In the genomic region with DNA sequence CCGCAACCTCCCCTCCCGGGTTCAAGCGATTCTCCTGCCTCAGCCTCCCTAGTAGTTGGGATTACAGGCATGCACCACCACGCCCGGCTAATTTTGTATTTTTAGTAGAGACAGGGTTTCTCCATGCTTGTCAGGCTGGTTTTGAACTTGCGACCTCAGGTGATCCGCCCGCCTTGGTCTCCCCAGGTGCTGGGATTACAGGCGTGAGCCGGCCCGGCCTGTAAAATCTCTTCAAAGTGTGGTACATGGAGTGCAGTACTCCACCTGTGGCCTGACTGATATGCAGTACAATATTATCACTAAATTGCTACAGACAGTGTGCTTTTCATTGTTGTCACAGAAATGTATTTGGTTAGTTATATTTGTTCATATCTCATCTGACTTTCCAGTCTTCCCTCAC, we compare ENCODE assay signal across 7 cellular contexts. TPM values are rescaled to one million over a fixed set of nuclear protein-coding genes. Genes with fewer than 3 reads are reported as not detected.
DNase-seq lines count a peak whose midpoint lies in the region; ATAC-seq, FAIRE-seq and TF ChIP-seq lines count a peak whose summit lies in the region.
"Not testable (repeated sequence)": the region's sequence is repeated elsewhere in the genome, so short reads cannot be mapped to it uniquely, and the experiment has no call there.

No MANE protein-coding gene starts in this region.

- H3K9me1 ChIP-seq in K562 (ENCODE audit: control insufficient read depth, insufficient read depth, low read length), result not testable (repeated sequence)

- not testable (repeated sequence) for H3K4me3 ChIP-seq in Caco-2 (ENCODE audit: low read depth, low read length); PC-3 (ENCODE audit: low read length); K562; mammary epithelial cell (replicated peaks in 1 of 3; ENCODE audit: insufficient read depth in 1 of 3, low read depth in 2 of 3, low read length in 3 of 3); HepG2 (replicated peaks in 1 of 3; ENCODE audit: insufficient read depth in 1 of 3, low read depth in 2 of 3, low read length in 3 of 3); spleen

- 0% methylated on average over 4 of the region's 11 CpGs for WGBS in K562 (ENCODE audit: insufficient coverage, low coverage, missing lambda C conversion rate)
- no CpG with 5 or more reads among the region's 11 CpGs for WGBS in mammary epithelial cell (ENCODE audit: low coverage, missing lambda C conversion rate)
- WGBS in HepG2 (ENCODE audit: low lambda C conversion rate), result 100% methylated on average over 9 of the region's 11 CpGs
- WGBS in spleen, 5 donors, result 100% methylated on average over 1 to 7 of the region's 11 CpGs

- not testable (repeated sequence) for TF ChIP-seq RAD21 in K562 (CRISPR knock-in tag; conservative IDR thresholded peaks at IDR 0.05 in 1 of 2, IDR thresholded peaks at IDR 0.05 in 1 of 2); HepG2 (CRISPR knock-in tag; IDR thresholded peaks at IDR 0.05)

- in situ Hi-C loops in K562 (cut with MboI); mammary epithelial cell (cut with MboI; ENCODE audit: low sequenced_read_pairs in 2 of 2); HepG2 (cut with HindIII; ENCODE audit: extremely low pct_ligation_motif_present, low pct_unique_long_range_greater_than_20kb): not testable (repeated sequence)

- H3K27me3 ChIP-seq in Caco-2 (replicated peaks; ENCODE audit: control insufficient read depth, insufficient read depth, low read length); PC-3 (ENCODE audit: low read length); K562 (ENCODE audit: control insufficient read depth in 2 of 2, insufficient read depth in 2 of 2, low read length in 2 of 2); mammary epithelial cell (ENCODE audit: insufficient read depth, low read length); HepG2 (ENCODE audit: control insufficient read depth in 1 of 2, insufficient read depth in 2 of 2, low read length in 2 of 2); spleen (replicated peaks in 1 of 7): not testable (repeated sequence)

- H4K20me1 ChIP-seq in PC-3 (ENCODE audit: low read length); K562 (replicated peaks; ENCODE audit: control insufficient read depth, insufficient read depth, low read length); mammary epithelial cell (ENCODE audit: insufficient read depth, low read length); HepG2 (ENCODE audit: insufficient read depth, low read length): not testable (repeated sequence)

- FAIRE-seq in K562 (lab: Jason Lieb, UNC); HepG2 (lab: Jason Lieb, UNC): not testable (repeated sequence)

- POLR2A ChIA-PET in Caco-2 (lab: Charles Lee); PC-3 (lab: Charles Lee; ENCODE audit: unreplicated experiment); K562 (lab: Yijun Ruan, JAX); HepG2 (lab: Yijun Ruan, JAX): not testable (repeated sequence)

- TF ChIP-seq EP300 in K562 (IDR thresholded peaks at IDR 0.05; ENCODE audit: low read length); HepG2 (IDR thresholded peaks at IDR 0.05; ENCODE audit: low read depth in 2 of 2, low read length in 2 of 2); HepG2 (CRISPR knock-in tag; IDR thresholded peaks at IDR 0.05; ENCODE audit: borderline replicate concordance): not testable (repeated sequence)

- dilution Hi-C loops in mammary epithelial cell (cut with HindIII; ENCODE audit: low sequenced_read_pairs), result not testable (repeated sequence)

- peak overlapping the region; percentile 89 for H3K4me3 Mint-ChIP-seq in Caco-2 (ENCODE audit: unreplicated experiment)

- CTCF ChIA-PET in Caco-2 (lab: Charles Lee); PC-3 (lab: Charles Lee); K562 (lab: Yijun Ruan, JAX; ENCODE audit: low intra/inter-chr PET ratio); mammary epithelial cell (lab: Charles Lee; ENCODE audit: low non-redundant PET); HepG2 (lab: Yijun Ruan, JAX; ENCODE audit: low intra/inter-chr PET ratio, low total read pairs): not testable (repeated sequence)

- not testable (repeated sequence) for H3K36me3 ChIP-seq in Caco-2 (ENCODE audit: control insufficient read depth, insufficient read depth, low read length); PC-3 (ENCODE audit: low read depth, low read length); K562 (ENCODE audit: control insufficient read depth, insufficient read depth, low read length); mammary epithelial cell (ENCODE audit: insufficient read depth, low read length); HepG2 (replicated peaks in 1 of 2; ENCODE audit: control insufficient read depth in 1 of 2, insufficient read depth in 2 of 2, low read length in 2 of 2); spleen

- H2AFZ ChIP-seq in PC-3 (ENCODE audit: low read length); K562 (ENCODE audit: low read depth, low read length); mammary epithelial cell (ENCODE audit: low read depth, low read length); HepG2 (ENCODE audit: low read length): not testable (repeated sequence)

- H3K36me3 Mint-ChIP-seq in Caco-2 (ENCODE audit: insufficient read depth, unreplicated experiment), result not testable (repeated sequence)

- H3K4me1 ChIP-seq in Caco-2; PC-3 (ENCODE audit: insufficient read depth, low read length); K562 (replicated peaks in 1 of 2; ENCODE audit: control insufficient read depth in 2 of 2, insufficient read depth in 2 of 2, low read length in 2 of 2); mammary epithelial cell (ENCODE audit: insufficient read depth, low read length): not testable (repeated sequence)
- H3K4me1 ChIP-seq in HepG2 (ENCODE audit: insufficient read depth, low read length) (peaks cover 16% of the 10 kb centered on the region), spleen (peaks cover 6 to 17% (median 12%) of the 10 kb centered on the region in 6 donors)

- TF ChIP-seq CTCF in Caco-2 (IDR thresholded peaks at IDR 0.05; ENCODE audit: insufficient read depth in 1 of 2, low read depth in 1 of 2, low read length in 1 of 2, severe bottlenecking in 1 of 2, unreplicated experiment in 1 of 2); PC-3 (conservative IDR thresholded peaks at IDR 0.05; ENCODE audit: low read depth, low read length); K562 (IDR thresholded peaks at IDR 0.05 in 2 of 3, conservative IDR thresholded peaks at IDR 0.05 in 1 of 3; ENCODE audit: insufficient read depth in 2 of 3, low read depth in 1 of 3, low read length in 3 of 3); mammary epithelial cell (conservative IDR thresholded peaks at IDR 0.05 in 1 of 2, IDR thresholded peaks at IDR 0.05 in 1 of 2; ENCODE audit: extremely low read depth in 1 of 2, insufficient read depth in 1 of 2, low read depth in 1 of 2, low read length in 2 of 2); HepG2 (CRISPR knock-in tag; IDR thresholded peaks at IDR 0.05); spleen (IDR thresholded peaks at IDR 0.05 in 8 of 11, conservative IDR thresholded peaks at IDR 0.05 in 3 of 11): not testable (repeated sequence)

- H3K9me3 Mint-ChIP-seq in Caco-2 (ENCODE audit: unreplicated experiment), result not testable (repeated sequence)

- BruUV-seq in Caco-2 (replicated peaks; lab: Mats Ljungman, UMichigan) (TSS peak; percentile 34), PC-3 (replicated peaks; lab: Mats Ljungman, UMichigan) (TSS peak; percentile 85), K562 (replicated peaks; lab: Mats Ljungman, UMichigan) (TSS peak; percentile 87), mammary epithelial cell (replicated peaks; lab: Mats Ljungman, UMichigan) (TSS peak; percentile 27), HepG2 (replicated peaks; lab: Mats Ljungman, UMichigan) (TSS peak; percentile 70)

- peaks cover 37% of the 10 kb centered on the region for H3K79me2 ChIP-seq in PC-3 (ENCODE audit: low read length)
- peaks cover 41% of the 10 kb centered on the region for H3K79me2 ChIP-seq in K562 (ENCODE audit: control insufficient read depth, insufficient read depth, low read length)
- peaks cover 23% of the 10 kb centered on the region for H3K79me2 ChIP-seq in mammary epithelial cell (ENCODE audit: insufficient read depth, low read length)
- peaks cover 12% of the 10 kb centered on the region for H3K79me2 ChIP-seq in HepG2 (ENCODE audit: insufficient read depth, low read length)

- H3K4me1 Mint-ChIP-seq in Caco-2 (ENCODE audit: low read depth, unreplicated experiment), result not testable (repeated sequence)

- DNase-seq in Caco-2 (peak in 1 of 2 experiments; percentile 17), spleen (peak; percentile 75)
- DNase-seq in PC-3; K562 (ENCODE audit: extremely low read depth in 1 of 4, low spot score in 3 of 4); mammary epithelial cell; HepG2 (ENCODE audit: low spot score): not testable (repeated sequence)

- intact Hi-C loops in Caco-2 (cut with micrococcal nuclease; ENCODE audit: unreplicated experiment); PC-3 (cut with micrococcal nuclease); K562 (cut with micrococcal nuclease); mammary epithelial cell (cut with micrococcal nuclease); HepG2 (cut with micrococcal nuclease; ENCODE audit: unreplicated experiment); spleen (cut with DNase I; ENCODE audit: low total_unique reads): not testable (repeated sequence)

- not testable (repeated sequence) for H3K9me2 ChIP-seq in PC-3 (replicated peaks; ENCODE audit: low read length)

- not testable (repeated sequence) for H3K9me3 ChIP-seq in Caco-2; PC-3 (ENCODE audit: low read length); K562 (replicated peaks; ENCODE audit: control insufficient read depth, insufficient read depth, low read depth, low read length); mammary epithelial cell (replicated peaks; ENCODE audit: insufficient read depth, low read length); HepG2 (ENCODE audit: low read length); spleen

- not testable (repeated sequence) for TF ChIP-seq POLR2A in K562 (conservative IDR thresholded peaks at IDR 0.05); HepG2 (IDR thresholded peaks at IDR 0.05; ENCODE audit: insufficient read depth in 1 of 2, low read depth in 2 of 2, low read length in 2 of 2); spleen (IDR thresholded peaks at IDR 0.05)

- not testable (repeated sequence) for H3F3A ChIP-seq in PC-3 (ENCODE audit: low read length, unreplicated experiment)

- H3K9ac ChIP-seq in PC-3 (ENCODE audit: low read length); K562 (ENCODE audit: insufficient read depth in 1 of 2, low read depth in 2 of 2, low read length in 2 of 2); mammary epithelial cell (ENCODE audit: insufficient read depth, low read length); HepG2 (ENCODE audit: insufficient read depth, low read depth, low read length): not testable (repeated sequence)

- peak; percentile 3 for ATAC-seq in GM18909 (IDR thresholded peaks at IDR 0.05; ENCODE audit: poor library complexity, unreplicated experiment)
- ATAC-seq in PC-3, HepG2: not testable (repeated sequence)
- peak; percentile 6 for ATAC-seq in K562

- H3K27me3 Mint-ChIP-seq in Caco-2 (ENCODE audit: insufficient read depth, unreplicated experiment), result not testable (repeated sequence)

- not testable (repeated sequence) for H3K4me2 ChIP-seq in PC-3 (ENCODE audit: low read length); mammary epithelial cell (ENCODE audit: insufficient read depth, low read depth, low read length); HepG2 (ENCODE audit: low read depth, low read length)
- peak overlapping the region; percentile 46; the same call in 1 of the 2 replicates for H3K4me2 ChIP-seq in K562 (ENCODE audit: insufficient read depth, low read length)

- H3K27ac ChIP-seq in PC-3 (ENCODE audit: low read length); K562 (ENCODE audit: extremely low read depth, low read depth, low read length); mammary epithelial cell (ENCODE audit: insufficient read depth, low read depth, low read length); HepG2 (ENCODE audit: extremely low read length, insufficient read depth, low read length); spleen: not testable (repeated sequence)

- H3K27ac Mint-ChIP-seq in Caco-2 (ENCODE audit: unreplicated experiment), result not testable (repeated sequence)

RNA-seq across cellular contexts. Expression of a gene that starts 0.5 kb away (rescaled TPM):
- total RNA-seq in Caco-2 (2022), result 49.9 and 50.0 TPM in 2 replicates
- 38.3 and 47.9 TPM in 2 replicates for total RNA-seq in PC-3 (2014; rRNA removed)
- 223 and 304 TPM in 2 replicates for total RNA-seq in K562 (2011; cell fraction: chromatin; rRNA removed; ENCODE audit: low replicate concordance)
- total RNA-seq in K562 (2011; cell fraction: nucleolus; rRNA removed), result 106 and 112 TPM in 2 replicates
- total RNA-seq in K562 (2011; cell fraction: nucleoplasm; rRNA removed), result 161 and 187 TPM in 2 replicates
- 23.0 and 30.5 TPM in 2 replicates for total RNA-seq in K562 (2014; rRNA removed)
- total RNA-seq in K562 (2014; rRNA removed; fragmentation: Illumina TruSeq; extraction: Trizol), result 45.6 and 50.1 TPM in 2 replicates
- total RNA-seq in K562 (2015; rRNA removed; fragmentation: Illumina TruSeq; extraction: Trizol), result 37.4 and 39.0 TPM in 2 replicates
- 28.3 and 31.4 TPM in 2 replicates for total RNA-seq in K562 (2021)
- 52.4 and 63.4 TPM in 2 replicates for polyA plus RNA-seq in K562 (2011; rRNA removed)
- polyA plus RNA-seq in K562 (2011; cell fraction: cytosol; rRNA removed), result 20.7 and 52.4 TPM in 2 replicates
- 70.2 and 87.7 TPM in 2 replicates for polyA plus RNA-seq in K562 (2011; cell fraction: nucleus; rRNA removed)
- polyA plus RNA-seq in K562 (2012), result 18.1 and 20.4 TPM in 2 replicates
- polyA plus RNA-seq in K562 (2014; fragmentation: Illumina TruSeq; extraction: Trizol), result 33.1 and 44.3 TPM in 2 replicates
- 10 to 100 TPM; 33.1 to 40.7 TPM for polyA plus RNA-seq in K562 (2014; fragmentation: Nextera tagmentation; extraction: Ambion mirVana)
- 23.8 and 29.7 TPM in 2 replicates for polyA plus RNA-seq in K562 (2014; rRNA removed)
- 107 and 110 TPM in 2 replicates for polyA minus RNA-seq in K562 (2011; rRNA and poly(A)+ RNA removed)
- 17.7 and 39.5 TPM in 2 replicates for polyA minus RNA-seq in K562 (2011; cell fraction: cytosol; rRNA and poly(A)+ RNA removed)
- polyA minus RNA-seq in K562 (2011; cell fraction: nucleus; rRNA and poly(A)+ RNA removed), result 72.2 and 121 TPM in 2 replicates
- 10 to 100 TPM; 29.1 to 42.7 TPM for total RNA-seq in mammary epithelial cell
- polyA plus RNA-seq in mammary epithelial cell, result 20.4 TPM
- polyA minus RNA-seq in mammary epithelial cell, result not detected
- 17.5 and 32.6 TPM in 2 replicates for total RNA-seq in HepG2 (2016; rRNA removed; fragmentation: Illumina TruSeq; extraction: Trizol)
- total RNA-seq in HepG2 (2016; cell fraction: cytosol; rRNA removed; fragmentation: Illumina TruSeq; extraction: Trizol; ENCODE audit: low read depth), result 10.0 and 13.0 TPM in 2 replicates
- 18.3 and 28.5 TPM in 2 replicates for total RNA-seq in HepG2 (2016; cell fraction: insoluble cytoplasmic fraction; rRNA removed; fragmentation: Illumina TruSeq; extraction: Trizol)
- 11.0 and 11.1 TPM in 2 replicates for total RNA-seq in HepG2 (2016; cell fraction: membrane; rRNA removed; fragmentation: Illumina TruSeq; extraction: Trizol)
- total RNA-seq in HepG2 (2016; cell fraction: nucleus; rRNA removed; fragmentation: Illumina TruSeq; extraction: Trizol), result 59.0 and 61.5 TPM in 2 replicates
- polyA plus RNA-seq in HepG2 (2011; rRNA removed), result 16.7 and 23.4 TPM in 2 replicates
- polyA plus RNA-seq in HepG2 (2011; cell fraction: cytosol; rRNA removed), result 12.3 and 20.8 TPM in 2 replicates
- 24.1 and 28.1 TPM in 2 replicates for polyA plus RNA-seq in HepG2 (2011; cell fraction: nucleus; rRNA removed)
- polyA plus RNA-seq in HepG2 (2012), result 16.2 and 20.1 TPM in 2 replicates
- polyA plus RNA-seq in HepG2 (2016; cell fraction: cytosol; fragmentation: Illumina TruSeq; extraction: Trizol; ENCODE audit: low read depth), result 3.7 and 4.0 TPM in 2 replicates
- 11.9 and 13.2 TPM in 2 replicates for polyA plus RNA-seq in HepG2 (2016; cell fraction: insoluble cytoplasmic fraction; fragmentation: Illumina TruSeq; extraction: Trizol; ENCODE audit: low read depth)
- polyA plus RNA-seq in HepG2 (2016; cell fraction: membrane; fragmentation: Illumina TruSeq; extraction: Trizol; ENCODE audit: low read depth), result 5.7 and 6.5 TPM in 2 replicates
- 43.1 and 52.4 TPM in 2 replicates for polyA plus RNA-seq in HepG2 (2016; cell fraction: nucleus; fragmentation: Illumina TruSeq; extraction: Trizol; ENCODE audit: insufficient read depth, low read depth)
- 30.0 and 39.9 TPM in 2 replicates for polyA minus RNA-seq in HepG2 (2011; rRNA and poly(A)+ RNA removed; ENCODE audit: low replicate concordance)
- polyA minus RNA-seq in HepG2 (2011; cell fraction: cytosol; rRNA and poly(A)+ RNA removed), result 14.2 and 16.0 TPM in 2 replicates
- polyA minus RNA-seq in HepG2 (2011; cell fraction: nucleus; rRNA and poly(A)+ RNA removed), result 68.4 and 87.2 TPM in 2 replicates
- total RNA-seq in spleen, result 10 to 100 TPM; 20.7 to 49.8 (median 27.1) TPM
- polyA plus RNA-seq in spleen, result 10 to 100 TPM in 1 of 3 donors, 1 to 10 TPM in 2; 8.7 to 10.5 (median 10.0) TPM
